Comparison of ENCODE assay signal across 18 cellular contexts in genomic region chr5:61746836-61747575, GRCh38.
DNase-seq lines count a peak whose midpoint lies in the region; TF ChIP-seq lines count a peak whose summit lies in the region.
"Had no signal": no experiment of that assay in that cellular context is flagged by ENCODE, and none has a peak within 500 bp of the region (broad histone marks: within the 10 kb centered on the region; RNA-seq: fewer than 3 reads in every experiment).

No MANE protein-coding gene starts in this region.

- no peak overlapping the region for H3K4me2 ChIP-seq in parathyroid adenoma (ENCODE audit: low read length)
- H3K4me2 ChIP-seq: A549; BLaER1 treated with 17β-estradiol and CSF1 and Interleukin-3, amounts not matched to agents 10 nM and 100 nM had no signal

- H3K4me3 ChIP-seq in adipocyte (ENCODE audit: low read length) (no peak overlapping the region), parathyroid adenoma (ENCODE audit: low read depth, low read length) (no peak overlapping the region)
- H3K4me3 ChIP-seq: A549; BLaER1 treated with 17β-estradiol and CSF1 and Interleukin-3, amounts not matched to agents 10 nM and 100 nM had no signal

- no peaks in the 10 kb centered on the region for H3K36me3 ChIP-seq in adipocyte (ENCODE audit: control insufficient read depth, insufficient read depth, low read length, severe bottlenecking)
- no peaks in the 10 kb centered on the region for H3K36me3 ChIP-seq in parathyroid adenoma (ENCODE audit: control insufficient read depth, insufficient read depth, low read length)
- H3K36me3 ChIP-seq: BE2C; BLaER1 treated with 17β-estradiol and CSF1 and Interleukin-3, amounts not matched to agents 10 nM and 100 nM had no signal

- DNase-seq in adipocyte (ENCODE audit: low read depth) (peak; percentile 18), fibroblast of peridontal ligament (ENCODE audit: extremely low read depth) (peak; percentile 12), islet precursor cell (no peak), NCI-H82 treated with DMSO at 0.1 percent for 48 hours (lab: John Stamatoyannopoulos, UW; ENCODE audit: unreplicated experiment) (no peak), GOT3 (lab: John Stamatoyannopoulos, UW) (no peak)
- DNase-seq: 8988T; ACHN; AML-193; BE2C; CD4-positive, alpha-beta T cell; CD8-positive, alpha-beta memory T cell; DMS153; DND-41; H7; HCEC 1CT had no signal

- H3K79me2 ChIP-seq in parathyroid adenoma, result no peaks in the 10 kb centered on the region

- H3K27ac ChIP-seq in parathyroid adenoma, result no peak overlapping the region
- H3K27ac ChIP-seq: A549; BLaER1 treated with 17β-estradiol and CSF1 and Interleukin-3, amounts not matched to agents 10 nM and 100 nM had no signal

- H3K9me3 ChIP-seq in adipocyte (ENCODE audit: control insufficient read depth, low read length) (peaks cover 29% of the 10 kb centered on the region), parathyroid adenoma (ENCODE audit: control insufficient read depth, low read length) (no peaks in the 10 kb centered on the region)
- H3K9me3 ChIP-seq: BE2C had no signal

- peaks cover 9% of the 10 kb centered on the region for H3K27me3 ChIP-seq in adipocyte (replicated peaks; ENCODE audit: control insufficient read depth, insufficient read depth, low read length)
- no peaks in the 10 kb centered on the region for H3K27me3 ChIP-seq in parathyroid adenoma (ENCODE audit: control insufficient read depth, insufficient read depth, low read length)
- H3K27me3 ChIP-seq: BE2C; BLaER1 treated with 17β-estradiol and CSF1 and Interleukin-3, amounts not matched to agents 10 nM and 100 nM had no signal

- no peaks in the 10 kb centered on the region for H3K4me1 ChIP-seq in adipocyte (ENCODE audit: control insufficient read depth, insufficient read depth, low read length)
- no peaks in the 10 kb centered on the region for H3K4me1 ChIP-seq in parathyroid adenoma
- H3K4me1 ChIP-seq: A549; BE2C; BLaER1 treated with 17β-estradiol and CSF1 and Interleukin-3, amounts not matched to agents 10 nM and 100 nM had no signal

- TF ChIP-seq CTCF in parathyroid adenoma (IDR thresholded peaks at IDR 0.05), result no peak

- H3K9ac ChIP-seq in adipocyte (ENCODE audit: low read length) (no peak overlapping the region), parathyroid adenoma (no peak overlapping the region)
- H3K9ac ChIP-seq: BLaER1 treated with 17β-estradiol and CSF1 and Interleukin-3, amounts not matched to agents 10 nM and 100 nM had no signal

- H2AFZ ChIP-seq in parathyroid adenoma, result peak overlapping the region; percentile 53

Comparison
In these comparisons a context has a peak if more than half of its experiments do, and no peak if none do; other contexts are left out.
1. DNase-seq: peak in adipocyte (single experiment) and fibroblast of peridontal ligament (single experiment); none in islet precursor cell (single experiment), NCI-H82 treated with DMSO at 0.1 percent for 48 hours (single experiment) and GOT3 (single experiment).